22 cellular contexts compared by ENCODE assay signal in the genomic region with DNA sequence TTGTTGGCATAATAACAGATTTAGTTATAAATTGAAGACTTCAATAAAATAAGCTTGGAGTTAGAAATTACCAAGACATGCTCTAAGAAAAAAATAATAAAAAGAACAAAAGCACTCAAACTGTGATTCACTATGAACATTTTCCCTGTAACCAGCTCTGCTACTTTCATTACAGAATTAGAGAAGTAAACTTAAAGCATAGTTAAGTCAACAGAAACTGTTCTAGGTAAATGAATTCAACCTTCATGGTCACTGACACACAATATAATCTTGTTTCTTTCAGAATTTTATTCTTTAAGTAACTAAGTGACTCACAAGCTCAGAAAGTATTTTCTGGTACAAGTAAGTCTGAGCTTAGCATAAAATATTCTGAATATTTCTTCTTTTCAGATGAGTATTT.
"Had no signal": no experiment of that assay in that cellular context is flagged by ENCODE, and none has a peak within 500 bp of the region (broad histone marks: within the 10 kb centered on the region; RNA-seq: fewer than 3 reads in every experiment).

No MANE protein-coding gene starts in this region.

- H3K27ac ChIP-seq: heart left ventricle, lower lobe of right lung, testis had no signal

- DNase-seq: activated CD4-positive, alpha-beta T cell treated with anti-CD3 and anti-CD28 coated beads for 36 hours; activated CD4-positive, alpha-beta T cell treated with anti-CD3 and anti-CD28 coated beads, Interleukin-2, amount 50 U/mL, for 48 hours; activated CD8-positive, alpha-beta memory T cell treated with anti-CD3 and anti-CD28 coated beads, Interleukin-2, amount 50 U/mL, for 48 hours; activated naive CD4-positive, alpha-beta T cell treated with anti-CD3 and anti-CD28 coated beads for 36 hours; activated naive CD8-positive, alpha-beta T cell treated with anti-CD3 and anti-CD28 coated beads, Interleukin-2, amount 10 ng/mL, durations not matched to agents 7 days and 5 days; activated T-cell treated with anti-CD3 and anti-CD28 coated beads, Interleukin-2, amount 50 U/mL, for 4 hours; amygdala; dermis blood vessel endothelial cell; effector CD8-positive, alpha-beta T cell; heart left ventricle; lower lobe of right lung; naive thymus-derived CD4-positive, alpha-beta T cell; occipital lobe; posterior cingulate gyrus; stimulated activated CD4-positive, alpha-beta T cell treated with anti-CD3 and anti-CD28 coated beads, Interleukin-2, amount 100 ng/mL, for 24 hours; stimulated activated naive B cell treated with anti-CD40 and anti-IgM and Interleukin-4, amounts not matched to agents 10 μg/mL and 1 μg/mL and 100 μg/mL, for 72 hours; T1000; testis; upper lobe of left lung had no signal

- H3K36me3 ChIP-seq: heart left ventricle, lower lobe of right lung, upper lobe of left lung had no signal

- ATAC-seq: activated CD4-positive, alpha-beta T cell treated with anti-CD3 and anti-CD28 coated beads for 36 hours; activated T-cell treated with anti-CD3 and anti-CD28 coated beads, Interleukin-2, amount 50 U/mL, for 4 hours; heart left ventricle; naive thymus-derived CD4-positive, alpha-beta T cell; sciatic nerve; stimulated activated naive B cell treated with anti-CD40 and anti-IgM and Interleukin-4, amounts not matched to agents 10 μg/mL and 1 μg/mL and 100 μg/mL, for 72 hours; WTC11 had no signal

- H3K4me1 ChIP-seq: heart left ventricle, lower lobe of right lung, testis had no signal

- FAIRE-seq: keratinocyte had no signal

- H3K27me3 ChIP-seq: testis, upper lobe of left lung had no signal

- H3K9me3 ChIP-seq: heart left ventricle, lower lobe of right lung, testis, upper lobe of left lung had no signal

- H3K4me3 ChIP-seq: heart left ventricle, lower lobe of right lung, testis, upper lobe of left lung had no signal
